Comparison of ENCODE assay signal across 11 cellular contexts in the genomic region with DNA sequence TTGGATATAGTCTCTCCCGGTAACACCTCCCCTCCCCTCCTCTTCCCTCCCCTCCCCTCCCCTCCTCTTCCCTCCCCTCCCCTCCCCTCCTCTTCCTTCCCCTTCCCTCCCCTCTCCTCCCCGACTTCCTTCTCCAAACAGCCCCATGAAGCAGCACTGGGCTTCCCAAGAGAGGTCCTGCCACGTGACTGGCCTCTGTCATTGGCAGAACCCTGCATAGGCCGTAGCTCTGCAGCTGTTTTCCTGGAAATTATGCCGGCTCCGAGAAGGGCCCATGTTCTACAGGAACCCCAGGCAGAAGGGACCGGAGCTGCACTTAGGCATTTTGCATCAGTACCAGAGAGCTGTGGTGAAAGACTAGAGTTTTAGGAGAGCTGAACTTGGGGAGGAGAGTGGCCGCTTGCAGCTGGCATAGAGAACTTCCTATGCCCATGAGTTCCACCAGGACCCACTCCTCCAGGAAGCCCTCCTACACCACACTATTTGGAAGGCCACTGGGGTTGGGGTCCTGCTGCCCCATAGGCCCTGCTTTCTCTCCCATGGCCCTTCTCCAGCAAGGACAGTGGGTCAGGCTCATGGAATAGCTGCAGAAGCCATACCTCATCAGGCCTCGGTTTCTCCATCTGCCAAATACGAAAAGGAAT. TPM values are rescaled to one million over a fixed set of nuclear protein-coding genes. Genes with fewer than 3 reads are reported as not detected.
A peak's percentile ranks its signal among the peaks of the same experiment; 100 is the strongest.
DNase-seq lines count a peak whose midpoint lies in the region; ATAC-seq and TF ChIP-seq lines count a peak whose summit lies in the region.
"Had no signal": no experiment of that assay in that cellular context is flagged by ENCODE, and none has a peak within 500 bp of the region (broad histone marks: within the 10 kb centered on the region; RNA-seq: fewer than 3 reads in every experiment).

No MANE protein-coding gene starts in this region.

- ATAC-seq in right lobe of liver (peak; percentile 10 to 30 (median 19)), HG03280 (IDR thresholded peaks at IDR 0.05; ENCODE audit: unreplicated experiment) (no peak)
- ATAC-seq: stimulated activated effector memory CD8-positive, alpha-beta T cell treated with anti-CD3 and anti-CD28 coated beads, Interleukin-12 subunit alpha, Interleukin-12 subunit beta, amount 100 ng/mL, for 72 hours had no signal

- H3K4me3 ChIP-seq in NB4 (ENCODE audit: low read depth, low read length) (no peak overlapping the region), coronary artery (no peak overlapping the region), right lobe of liver (no peak overlapping the region), suprapubic skin (no peak overlapping the region)
- H3K4me3 ChIP-seq: cardiac muscle cell had no signal

- 0% methylated on average over 5 of the region's 10 CpGs for WGBS in right lobe of liver (ENCODE audit: insufficient coverage, low coverage, low lambda C conversion rate, missing lambda C conversion rate)
- 37% methylated on average over 6 of the region's 10 CpGs for WGBS in suprapubic skin

- H3K27me3 ChIP-seq in right lobe of liver, result no peaks in the 10 kb centered on the region
- H3K27me3 ChIP-seq in suprapubic skin, result peaks cover 6% of the 10 kb centered on the region

- intact Hi-C loops in right lobe of liver (cut with DNase I), result no loop called here

- no peak for TF ChIP-seq EP300 in suprapubic skin (IDR thresholded peaks at IDR 0.05)

- no peaks in the 10 kb centered on the region for H3K9me3 ChIP-seq in right lobe of liver
- no peaks in the 10 kb centered on the region for H3K9me3 ChIP-seq in suprapubic skin

- peaks cover 0 to 57% (median 20%) of the 10 kb centered on the region in 4 donors for H3K4me1 ChIP-seq in right lobe of liver
- peaks cover 64% of the 10 kb centered on the region for H3K4me1 ChIP-seq in suprapubic skin

- H3K36me3 ChIP-seq in right lobe of liver (no peaks in the 10 kb centered on the region), suprapubic skin (no peaks in the 10 kb centered on the region)
- H3K36me3 ChIP-seq: cardiac muscle cell had no signal

- TF ChIP-seq POLR2A in NB4 (IDR thresholded peaks at IDR 0.05; ENCODE audit: extremely low read depth, insufficient read length), result no peak
- no peak for TF ChIP-seq POLR2A in right lobe of liver (IDR thresholded peaks at IDR 0.05)
- no peak for TF ChIP-seq POLR2A in suprapubic skin (IDR thresholded peaks at IDR 0.05)

- H3K27ac ChIP-seq in coronary artery (peak overlapping the region; percentile 32 to 80), right lobe of liver (peak overlapping the region; percentile 31 to 60 (median 35)), suprapubic skin (peak overlapping the region; percentile 67)
- H3K27ac ChIP-seq: cardiac muscle cell had no signal

- TF ChIP-seq CTCF in NB4 (IDR thresholded peaks at IDR 0.05; ENCODE audit: low read depth, low read length) (no peak), coronary artery (IDR thresholded peaks at IDR 0.05) (no peak), right lobe of liver (IDR thresholded peaks at IDR 0.05) (no peak), suprapubic skin (IDR thresholded peaks at IDR 0.05) (no peak)

- DNase-seq in NB4 (ENCODE audit: low read depth), result peak; percentile 65
- DNase-seq in coronary artery (ENCODE audit: low spot score), result no peak
- DNase-seq in right lobe of liver, result peak; percentile 73 to 85 (median 85)
- peak in 1 of 2 donors; percentile 83 for DNase-seq in suprapubic skin (ENCODE audit: low spot score in 2 of 2)
- no peak for DNase-seq in NCI-H2196 (lab: John Stamatoyannopoulos, UW; ENCODE audit: unreplicated experiment)
- no peak for DNase-seq in activated CD4-positive, alpha-beta T cell treated with anti-CD3 and anti-CD28 coated beads, Interleukin-2, amount 50 U/mL, for 4 hours
- DNase-seq: activated CD4-positive, alpha-beta memory T cell treated with anti-CD3 and anti-CD28 coated beads, Interleukin-2, amount 10 ng/mL, durations not matched to agents 7 days and 5 days; small intestine had no signal

RNA-seq across cellular contexts. Expression of a gene that starts 5.1 kb away (rescaled TPM):
- total RNA-seq in right lobe of liver (100 to 1,000 TPM in 1 of 6 experiments, 10 to 100 TPM in 5; 23.2 to 122 (median 32.6) TPM), suprapubic skin (10 to 100 TPM; 11.9 to 23.3 (median 16.4) TPM)

RNA-seq across cellular contexts. Expression of a gene that starts 23.6 kb away (rescaled TPM):
- total RNA-seq in right lobe of liver (10 to 100 TPM; 34.2 to 87.1 (median 48.1) TPM), suprapubic skin (1 to 10 TPM in 1 of 4 donors, not detected in 3; 1.5 TPM)
- total RNA-seq: activated CD4-positive, alpha-beta memory T cell treated with anti-CD3 and anti-CD28 coated beads, Interleukin-2, amount 10 ng/mL, durations not matched to agents 7 days and 5 days had no signal

RNA-seq across cellular contexts. Expression of a gene that starts 34.1 kb away (rescaled TPM):
- not detected for total RNA-seq in right lobe of liver
- not detected for total RNA-seq in suprapubic skin
- total RNA-seq: activated CD4-positive, alpha-beta memory T cell treated with anti-CD3 and anti-CD28 coated beads, Interleukin-2, amount 10 ng/mL, durations not matched to agents 7 days and 5 days; cardiac muscle cell had no signal

Comparison
In these comparisons a context has a peak if more than half of its experiments do, and no peak if none do; other contexts are left out.
1. DNase-seq: peak in NB4 (single experiment) and right lobe of liver (3 of 3); none in coronary artery (single experiment), NCI-H2196 (single experiment) and activated CD4-positive, alpha-beta T cell treated with anti-CD3 and anti-CD28 coated beads, Interleukin-2, amount 50 U/mL, for 4 hours (0 of 2).
2. RNA of a gene that starts 23.6 kb away (total RNA-seq): 34.2 to 87.1 TPM in right lobe of liver; 1.5 TPM in suprapubic skin; every median in the first group is over 10 times any median in the second.
3. Peak in every context shown above with its lines, with median percentiles within 50 percentile points of each other: H3K27ac ChIP-seq.